In the genomic region with DNA sequence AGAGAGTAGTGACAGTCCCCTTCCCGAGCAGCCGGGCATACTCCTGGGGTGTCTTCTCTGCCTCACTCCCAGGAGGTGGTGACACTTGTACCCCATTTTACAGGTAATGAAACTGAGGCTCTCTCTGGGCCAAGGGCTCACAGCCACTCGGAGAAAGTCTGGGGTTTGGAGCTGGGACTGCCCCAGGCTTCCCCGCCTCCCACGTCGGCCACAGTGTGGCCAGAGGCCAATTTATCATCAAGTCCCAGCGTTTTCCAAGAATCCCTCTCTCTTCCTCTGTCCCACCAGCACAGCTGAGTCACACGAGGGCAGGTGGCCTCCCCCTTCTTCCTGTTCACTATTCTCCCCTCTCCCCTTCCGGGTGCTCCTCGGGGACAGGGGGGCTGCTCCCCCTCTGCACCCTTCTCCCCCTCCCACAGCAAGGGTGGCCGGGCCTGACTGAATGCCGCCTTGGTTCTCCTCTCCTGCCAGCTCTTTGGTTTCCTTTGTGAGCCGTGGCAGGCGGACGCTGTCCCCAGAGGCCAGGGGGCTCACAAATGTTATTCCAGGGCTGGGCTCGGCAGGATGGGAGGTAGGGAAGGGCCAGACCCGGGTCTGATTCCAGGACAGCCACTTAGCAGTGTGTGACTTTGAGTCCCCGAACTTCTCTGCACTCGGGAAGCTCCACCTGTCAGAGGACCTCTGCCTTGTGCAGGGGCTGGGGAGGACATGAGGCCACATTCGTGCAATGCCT, we compare ENCODE assay signal across 2 cellular contexts.
TF ChIP-seq lines count a peak whose summit lies in the region.

No MANE protein-coding gene starts in this region.

TF ChIP-seq in HepG2, 621 proteins besides CTCF, POLR2A, EP300 and RAD21 (continued from another document):
- TF ChIP-seq ZNF629 (CRISPR knock-in tag; conservative IDR thresholded peaks at IDR 0.05) = peak; percentile 80

TF ChIP-seq in HEK293T, 16 proteins besides CTCF, POLR2A, EP300 and RAD21 (continued from another document):
- no peak for TF ChIP-seq ZNF384 (IDR thresholded peaks at IDR 0.05)
- TF ChIP-seq, protein P1, sequence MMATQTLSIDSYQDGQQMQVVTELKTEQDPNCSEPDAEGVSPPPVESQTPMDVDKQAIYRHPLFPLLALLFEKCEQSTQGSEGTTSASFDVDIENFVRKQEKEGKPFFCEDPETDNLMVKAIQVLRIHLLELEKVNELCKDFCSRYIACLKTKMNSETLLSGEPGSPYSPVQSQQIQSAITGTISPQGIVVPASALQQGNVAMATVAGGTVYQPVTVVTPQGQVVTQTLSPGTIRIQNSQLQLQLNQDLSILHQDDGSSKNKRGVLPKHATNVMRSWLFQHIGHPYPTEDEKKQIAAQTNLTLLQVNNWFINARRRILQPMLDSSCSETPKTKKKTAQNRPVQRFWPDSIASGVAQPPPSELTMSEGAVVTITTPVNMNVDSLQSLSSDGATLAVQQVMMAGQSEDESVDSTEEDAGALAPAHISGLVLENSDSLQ (IDR thresholded peaks at IDR 0.05) = no peak
- no peak for TF ChIP-seq L3MBTL2 (conservative IDR thresholded peaks at IDR 0.05)
- TF ChIP-seq FOXM1 (IDR thresholded peaks at IDR 0.05; ENCODE audit: borderline replicate concordance) = no peak
- no peak for TF ChIP-seq HDGF (IDR thresholded peaks at IDR 0.05; ENCODE audit: borderline replicate concordance)
- no peak for TF ChIP-seq ARNT (IDR thresholded peaks at IDR 0.05)
- no peak for TF ChIP-seq CTBP1 (IDR thresholded peaks at IDR 0.05; ENCODE audit: borderline replicate concordance)
- no peak for TF ChIP-seq FOXK2 (IDR thresholded peaks at IDR 0.05)
- TF ChIP-seq NFRKB (IDR thresholded peaks at IDR 0.05) = no peak
- no peak for TF ChIP-seq SP1 (IDR thresholded peaks at IDR 0.05)
